In genomic region chr5:76402880-76403712, GRCh38 we compare ENCODE assay signal across 8 cellular contexts. TPM values are rescaled to one million over a fixed set of nuclear protein-coding genes. Genes with fewer than 3 reads are reported as not detected.
DNase-seq lines count a peak whose midpoint lies in the region; ATAC-seq and TF ChIP-seq lines count a peak whose summit lies in the region.

TSS of gene IQGAP2 (plus strand) at chr5:76403285. CDS start at chr5:76403546, 261 bp downstream.

- CTCF ChIA-PET in CD8-positive, alpha-beta memory T cell (lab: Charles Lee) = interaction anchor here (0.6 to 5.1 kb wide), 44 partner anchors 9 to 686 kb away, joined by 3 to 70 read pairs (median 4); partner anchors contain the start of gene POC5
- CTCF ChIA-PET in SK-N-SH (lab: Yijun Ruan, JAX) = interaction anchor here (0.6 to 3.2 kb wide), 53 partner anchors 9 to 739 kb away, joined by 3 to 31 read pairs (median 4); no protein-coding TSS in a partner anchor
- CTCF ChIA-PET in activated naive CD4-positive, alpha-beta T cell treated with anti-CD3 and anti-CD28 coated beads for 36 hours (lab: Charles Lee) = interaction anchor here (0.9 to 6.6 kb wide), 15 partner anchors 9 to 179 kb away, joined by 3 to 93 read pairs (median 5); no protein-coding TSS in a partner anchor

- H4K20me1 ChIP-seq in SK-N-SH (ENCODE audit: insufficient read depth) = no peaks in the 10 kb centered on the region

- intact Hi-C loops in activated naive CD4-positive, alpha-beta T cell treated with anti-CD3 and anti-CD28 coated beads for 36 hours (cut with micrococcal nuclease) = loop anchor here (1.0 to 10.0 kb wide), 9 partner anchors 64 to 1348 kb away; partner anchors contain the start of genes GCNT4 and POC5
- intact Hi-C loops in cardiac septum (cut with DNase I) = no loop called here

- H3K27ac Mint-ChIP-seq in CD8-positive, alpha-beta memory T cell = peak within 1 kb of the TSS; percentile 95 to 99 (median 98)
- peak within 1 kb of the TSS; percentile 98 for H3K27ac Mint-ChIP-seq in activated naive CD4-positive, alpha-beta T cell treated with anti-CD3 and anti-CD28 coated beads for 36 hours
- peak within 1 kb of the TSS; percentile 98 for H3K27ac Mint-ChIP-seq in progenitor cell of endocrine pancreas

- no peaks in the 10 kb centered on the region for H3K9me2 ChIP-seq in SK-N-SH

- H3K79me2 ChIP-seq in SK-N-SH (ENCODE audit: insufficient read depth) = no peaks in the 10 kb centered on the region

- no peaks in the 10 kb centered on the region for H3K27me3 ChIP-seq in CD8-positive, alpha-beta memory T cell (ENCODE audit: insufficient read depth, low read length, poor library complexity, severe bottlenecking)
- H3K27me3 ChIP-seq in SK-N-SH (ENCODE audit: insufficient read depth) = peaks cover 31% of the 10 kb centered on the region

- peak; percentile 61 for ATAC-seq in GM19397 (IDR thresholded peaks at IDR 0.05; ENCODE audit: unreplicated experiment)
- peak; percentile 63 for ATAC-seq in HG03521 (IDR thresholded peaks at IDR 0.05; ENCODE audit: unreplicated experiment)

- H3K9me3 Mint-ChIP-seq in CD8-positive, alpha-beta memory T cell = peaks cover 0 to 3% (median 0%) of the 10 kb centered on the region in 5 donors
- peaks cover 1% of the 10 kb centered on the region for H3K9me3 Mint-ChIP-seq in activated naive CD4-positive, alpha-beta T cell treated with anti-CD3 and anti-CD28 coated beads for 36 hours
- H3K9me3 Mint-ChIP-seq in progenitor cell of endocrine pancreas (ENCODE audit: low read depth) = no peaks in the 10 kb centered on the region

- WGBS in SK-N-SH (ENCODE audit: low lambda C conversion rate) = under 1% methylated on average over 30 of the region's 89 CpGs

- H2AFZ ChIP-seq in SK-N-SH (ENCODE audit: low read depth) = peak within 1 kb of the TSS; percentile 95

- peak within 1 kb of the TSS; percentile 92 to 99 (median 96) for H3K4me3 Mint-ChIP-seq in CD8-positive, alpha-beta memory T cell
- H3K4me3 Mint-ChIP-seq in activated naive CD4-positive, alpha-beta T cell treated with anti-CD3 and anti-CD28 coated beads for 36 hours = peak within 1 kb of the TSS; percentile 95
- peak within 1 kb of the TSS; percentile 95 for H3K4me3 Mint-ChIP-seq in progenitor cell of endocrine pancreas (ENCODE audit: low read depth)

- H3K4me1 Mint-ChIP-seq in CD8-positive, alpha-beta memory T cell = peaks cover 54 to 65% (median 60%) of the 10 kb centered on the region in 3 donors
- H3K4me1 Mint-ChIP-seq in activated naive CD4-positive, alpha-beta T cell treated with anti-CD3 and anti-CD28 coated beads for 36 hours (ENCODE audit: low read depth) = peaks cover 44% of the 10 kb centered on the region
- peaks cover 4% of the 10 kb centered on the region for H3K4me1 Mint-ChIP-seq in progenitor cell of endocrine pancreas (ENCODE audit: low read depth)

- peaks cover 45% of the 10 kb centered on the region for H3K4me1 ChIP-seq in CD8-positive, alpha-beta memory T cell (ENCODE audit: insufficient read depth, low read length)
- H3K4me1 ChIP-seq in SK-N-SH (ENCODE audit: control insufficient read depth in 1 of 2, insufficient read depth in 2 of 2, low read depth in 1 of 2, low read length in 1 of 2) = peaks cover 0 to 10% of the 10 kb centered on the region in 2 experiments; a peak in 1 of 4 replicates

- peaks cover 0 to 3% of the 10 kb centered on the region in 2 donors for H3K27me3 Mint-ChIP-seq in CD8-positive, alpha-beta memory T cell
- no peaks in the 10 kb centered on the region for H3K27me3 Mint-ChIP-seq in activated naive CD4-positive, alpha-beta T cell treated with anti-CD3 and anti-CD28 coated beads for 36 hours (ENCODE audit: low read depth)
- peaks cover 7% of the 10 kb centered on the region for H3K27me3 Mint-ChIP-seq in progenitor cell of endocrine pancreas

- peak; percentile 74 for TF ChIP-seq CTCF in SK-N-SH (IDR thresholded peaks at IDR 0.05)
- TF ChIP-seq CTCF in progenitor cell of endocrine pancreas (IDR thresholded peaks at IDR 0.05; ENCODE audit: unreplicated experiment) = peak; percentile 84

- TF ChIP-seq EP300 in SK-N-SH (IDR thresholded peaks at IDR 0.05; ENCODE audit: borderline replicate concordance in 1 of 2, low read depth in 1 of 2, low read length in 1 of 2) = no peak

- no peaks in the 10 kb centered on the region for H3F3A ChIP-seq in SK-N-SH (replicated peaks; ENCODE audit: insufficient read depth)

- POLR2A ChIA-PET in CD8-positive, alpha-beta memory T cell (lab: Charles Lee) = interaction anchor here (0.6 to 4.3 kb wide), 19 partner anchors 11 to 801 kb away, joined by 3 to 58 read pairs (median 4); no protein-coding TSS in a partner anchor
- POLR2A ChIA-PET in SK-N-SH (lab: Yijun Ruan, JAX) = no interaction called here

- H3K4me3 ChIP-seq in CD8-positive, alpha-beta memory T cell (ENCODE audit: low read length) = peak within 1 kb of the TSS; percentile 82
- peak within 1 kb of the TSS; percentile 78 to 79 for H3K4me3 ChIP-seq in SK-N-SH (ENCODE audit: low read depth in 2 of 2, low read length in 1 of 2)

- peak within 1 kb of the TSS; percentile 94 for H3K27ac ChIP-seq in CD8-positive, alpha-beta memory T cell (ENCODE audit: low read depth, low read length)
- peak within 1 kb of the TSS in 1 of 2 experiments; percentile 76; a peak in 2 of 4 replicates for H3K27ac ChIP-seq in SK-N-SH (ENCODE audit: low read depth in 2 of 2, low read length in 1 of 2)

- peak; percentile 68 for TF ChIP-seq RAD21 in SK-N-SH (IDR thresholded peaks at IDR 0.05; ENCODE audit: low read length)

- H3K9me3 ChIP-seq in CD8-positive, alpha-beta memory T cell (ENCODE audit: low read length) = no peaks in the 10 kb centered on the region
- H3K9me3 ChIP-seq in SK-N-SH = no peaks in the 10 kb centered on the region

- H3K4me2 ChIP-seq in SK-N-SH = peak within 1 kb of the TSS; percentile 94

- no peaks in the 10 kb centered on the region for H3K36me3 ChIP-seq in CD8-positive, alpha-beta memory T cell (ENCODE audit: insufficient read depth, low read length)
- no peaks in the 10 kb centered on the region for H3K36me3 ChIP-seq in SK-N-SH (replicated peaks in 1 of 2; ENCODE audit: control insufficient read depth in 1 of 2, insufficient read depth in 2 of 2, low read length in 1 of 2)

- H3K36me3 Mint-ChIP-seq in CD8-positive, alpha-beta memory T cell = peaks cover 3 to 22% (median 3%) of the 10 kb centered on the region in 3 donors
- H3K36me3 Mint-ChIP-seq in activated naive CD4-positive, alpha-beta T cell treated with anti-CD3 and anti-CD28 coated beads for 36 hours (ENCODE audit: low read depth) = peaks cover 7% of the 10 kb centered on the region
- H3K36me3 Mint-ChIP-seq in progenitor cell of endocrine pancreas (ENCODE audit: insufficient read depth) = no peaks in the 10 kb centered on the region

- peak within 1 kb of the TSS; percentile 49; the same call in 1 of the 2 replicates for H3K9ac ChIP-seq in SK-N-SH

- peak; percentile 73 to 96 (median 92) for DNase-seq in CD8-positive, alpha-beta memory T cell
- peak; percentile 96 for DNase-seq in SK-N-SH
- peak; percentile 79 for DNase-seq in activated naive CD4-positive, alpha-beta T cell treated with anti-CD3 and anti-CD28 coated beads for 36 hours
- peak; percentile 91 for DNase-seq in cardiac septum (ENCODE audit: low spot score)
- peak; percentile 81 for DNase-seq in progenitor cell of endocrine pancreas (ENCODE audit: low spot score, unreplicated experiment)
- DNase-seq in ureter (ENCODE audit: low spot score) = peak; percentile 66

TF ChIP-seq in SK-N-SH, 30 proteins besides CTCF, POLR2A, EP300 and RAD21:
- TF ChIP-seq REST (IDR thresholded peaks at IDR 0.05; ENCODE audit: low read depth, low read length) (no peak), SMC3 (IDR thresholded peaks at IDR 0.05; ENCODE audit: low read depth, low read length) (peak; percentile 67)
TF ChIP-seq in SK-N-SH: peak in this region for 1.

RNA-seq across cellular contexts. Expression of gene IQGAP2, which starts in this region (rescaled TPM):
- 10 to 100 TPM; 51.4 to 62.5 TPM for total RNA-seq in CD8-positive, alpha-beta memory T cell
- polyA plus RNA-seq in CD8-positive, alpha-beta memory T cell = 70.5 TPM
- polyA plus RNA-seq in SK-N-SH (2012; rRNA removed) = 2.1 and 2.6 TPM in 2 replicates
- polyA plus RNA-seq in SK-N-SH (2012; cell fraction: cytosol; rRNA removed) = 2.8 and 3.1 TPM in 2 replicates
- 1.8 and 2.9 TPM in 2 replicates for polyA plus RNA-seq in SK-N-SH (2012; cell fraction: nucleus; rRNA removed)
- 10 to 100 TPM; 54.6 to 55.9 TPM for total RNA-seq in activated naive CD4-positive, alpha-beta T cell treated with anti-CD3 and anti-CD28 coated beads for 36 hours
- total RNA-seq in cardiac septum (7.9 TPM), progenitor cell of endocrine pancreas (16.7 and 17.2 TPM in 2 replicates), ureter (9.7 TPM)

Comparison
In these comparisons a context has a peak if more than half of its experiments do, and no peak if none do; other contexts are left out.
1. RNA of gene IQGAP2 (polyA plus RNA-seq): 70.5 TPM in CD8-positive, alpha-beta memory T cell (single experiment); 1.8 to 3.1 TPM in SK-N-SH; every median in the first group is over 10 times any median in the second.
2. Peak in every context shown above with its lines, with median percentiles within 50 percentile points of each other: DNase-seq, H3K27ac Mint-ChIP-seq and H3K4me3 Mint-ChIP-seq.